16 cellular contexts compared by ENCODE assay signal in the genomic region with DNA sequence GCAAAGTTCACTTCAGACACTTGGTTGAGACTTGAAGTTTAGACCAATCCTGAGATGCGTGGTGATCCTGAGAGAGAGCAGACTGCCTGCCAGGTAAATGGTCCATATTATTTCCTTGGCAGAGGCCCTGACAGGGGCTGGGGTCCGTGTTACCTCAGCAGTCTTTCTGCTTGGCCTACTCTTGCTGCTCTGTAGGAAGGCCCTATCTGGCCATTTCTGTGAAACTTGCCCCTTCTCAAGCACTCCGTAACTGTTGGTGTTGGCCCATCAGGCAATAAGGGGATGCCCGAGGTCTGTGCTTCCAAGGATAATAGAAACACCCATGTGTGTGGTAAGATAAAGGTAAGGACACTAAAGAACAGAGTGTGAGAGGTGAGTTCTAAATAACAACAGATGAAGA. TPM values are rescaled to one million over a fixed set of nuclear protein-coding genes. Genes with fewer than 3 reads are reported as not detected.
A peak's percentile ranks its signal among the peaks of the same experiment; 100 is the strongest.
DNase-seq lines count a peak whose midpoint lies in the region; TF ChIP-seq lines count a peak whose summit lies in the region.
"Had no signal": no experiment of that assay in that cellular context is flagged by ENCODE, and none has a peak within 500 bp of the region (broad histone marks: within the 10 kb centered on the region; RNA-seq: fewer than 3 reads in every experiment).

No MANE protein-coding gene starts in this region.

- H3K9me3 ChIP-seq in SJCRH30 (replicated peaks) = no peaks in the 10 kb centered on the region

- peaks cover 12% of the 10 kb centered on the region for H3K36me3 ChIP-seq in SJCRH30

- peak; percentile 1 for DNase-seq in GM10266 (ENCODE audit: extremely low spot score)
- no peak for DNase-seq in SJCRH30
- DNase-seq in nephron progenitor cell = no peak
- no peak for DNase-seq in T-helper 2 cell
- no peak for DNase-seq in NCI-H748 treated with DMSO at 0.1 percent for 48 hours (lab: John Stamatoyannopoulos, UW)
- DNase-seq in SIG-M5 treated with dmso at 0.1 percent for 504 hours (lab: John Stamatoyannopoulos, UW; ENCODE audit: unreplicated experiment) = no peak
- DNase-seq: ACHN; AML-193; CD4-positive, alpha-beta memory T cell; DMS153; DMS79; GDM1; GOT3; H7 had no signal

- peaks cover 44% of the 10 kb centered on the region for H3K4me1 Mint-ChIP-seq in nephron progenitor cell
- H3K4me1 Mint-ChIP-seq: IgD-negative memory B cell had no signal

- no peak overlapping the region for H3K4me3 Mint-ChIP-seq in nephron progenitor cell
- H3K4me3 Mint-ChIP-seq: CD14-positive monocyte; CD4-positive, alpha-beta memory T cell; IgD-negative memory B cell had no signal

- peak overlapping the region; percentile 76 for H3K27ac ChIP-seq in SJCRH30

- TF ChIP-seq CTCF in GM10266 (IDR thresholded peaks at IDR 0.05; ENCODE audit: control insufficient read depth, insufficient read depth, low read depth, missing control alignments) = no peak
- TF ChIP-seq CTCF in nephron progenitor cell (IDR thresholded peaks at IDR 0.05) = no peak

- peaks cover 31% of the 10 kb centered on the region for H3K36me3 Mint-ChIP-seq in nephron progenitor cell (ENCODE audit: low read depth)

- no peaks in the 10 kb centered on the region for H3K27me3 Mint-ChIP-seq in nephron progenitor cell (ENCODE audit: low read depth, poor library complexity)
- H3K27me3 Mint-ChIP-seq: CD4-positive, alpha-beta memory T cell; IgD-negative memory B cell had no signal

- peak overlapping the region; percentile 76 for H3K27ac Mint-ChIP-seq in nephron progenitor cell

- H3K27me3 ChIP-seq in SJCRH30 = no peaks in the 10 kb centered on the region

- no peak overlapping the region for H3K4me3 ChIP-seq in SJCRH30

- no peaks in the 10 kb centered on the region for H3K9me3 Mint-ChIP-seq in nephron progenitor cell
- H3K9me3 Mint-ChIP-seq: CD14-positive monocyte; CD4-positive, alpha-beta memory T cell; IgD-negative memory B cell had no signal

- H3K4me1 ChIP-seq in SJCRH30 = peaks cover 22% of the 10 kb centered on the region

RNA-seq across cellular contexts. Expression of a gene that starts 20.0 kb away (rescaled TPM):
- 8.1 and 8.7 TPM in 2 replicates for total RNA-seq in SJCRH30 (2014; rRNA removed; shearing (Covaris generic))
- total RNA-seq: CD4-positive, alpha-beta memory T cell had no signal
